Comparison of ENCODE assay signal across 8 cellular contexts in genomic region chr7:139109188-139109982, GRCh38. TPM values are rescaled to one million over a fixed set of nuclear protein-coding genes. Genes with fewer than 3 reads are reported as not detected.
DNase-seq lines count a peak whose midpoint lies in the region; ATAC-seq, FAIRE-seq and TF ChIP-seq lines count a peak whose summit lies in the region.

Gene ZC3HAV1, minus strand, starts transcription at chr7:139109720. Its CDS starts 389 bp downstream, at chr7:139109331.

- DNase-seq in COR-L47 (lab: John Stamatoyannopoulos, UW) (peak; percentile 69), HS-5 (ENCODE audit: low read depth) (peak; percentile 58), endothelial cell of umbilical vein (ENCODE audit: low read depth, low spot score) (peak; percentile 79), mucosa of descending colon (peak; percentile 91 to 94 (median 91))
- DNase-seq in activated CD8-positive, alpha-beta memory T cell treated with anti-CD3 and anti-CD28 coated beads, Interleukin-2, amount 50 U/mL, for 48 hours: peak; percentile 91
- peak; percentile 65 to 81 for DNase-seq in stimulated activated CD8-positive, alpha-beta memory T cell treated with anti-CD3 and anti-CD28 coated beads, Interleukin-4, amount 100 ng/mL, for 1 hour (ENCODE audit: low read depth in 2 of 2, low spot score in 1 of 2)

- no peaks in the 10 kb centered on the region for H3K9me1 ChIP-seq in endothelial cell of umbilical vein (replicated peaks; ENCODE audit: control insufficient read depth, extremely low read depth, insufficient read depth, low read length)

- peak within 1 kb of the TSS; percentile 83 for H3K4me2 ChIP-seq in OCI-LY3 (ENCODE audit: low read length)
- H3K4me2 ChIP-seq in endothelial cell of umbilical vein (ENCODE audit: insufficient read depth, low read length): peak within 1 kb of the TSS; percentile 88

- peak within 1 kb of the TSS; percentile 99 for H3K4me3 ChIP-seq in OCI-LY3 (ENCODE audit: low read length)
- peak within 1 kb of the TSS; percentile 69 to 87 (median 71) for H3K4me3 ChIP-seq in endothelial cell of umbilical vein (replicated peaks in 1 of 3; ENCODE audit: insufficient read depth in 1 of 3, low read depth in 1 of 3, low read length in 3 of 3)
- peak within 1 kb of the TSS; percentile 97 for H3K4me3 ChIP-seq in mucosa of descending colon

- peak; percentile 63 for FAIRE-seq in endothelial cell of umbilical vein (lab: Jason Lieb, UNC)

- H3K9ac ChIP-seq in OCI-LY3 (ENCODE audit: low read length) (peak within 1 kb of the TSS; percentile 98), endothelial cell of umbilical vein (replicated peaks; ENCODE audit: extremely low read depth, insufficient read depth, low read length) (peak within 1 kb of the TSS; percentile 80)

- intact Hi-C loops in endothelial cell of umbilical vein (cut with micrococcal nuclease): loop anchor here (1.0 to 5.0 kb wide), 7 partner anchors 9 to 248 kb away; partner anchors contain the start of genes LUC7L2 and UBN2
- intact Hi-C loops in mucosa of descending colon (cut with DNase I, micrococcal nuclease): no loop called here

- H2AFZ ChIP-seq in OCI-LY3 (ENCODE audit: low read depth, low read length) (peak within 1 kb of the TSS; percentile 5; the same call in 1 of the 2 replicates), endothelial cell of umbilical vein (ENCODE audit: low read depth, low read length) (peak within 1 kb of the TSS; percentile 86)

- peak; percentile 92 for TF ChIP-seq POLR2A in endothelial cell of umbilical vein (IDR thresholded peaks at IDR 0.05; ENCODE audit: low read depth, low read length)

- no peaks in the 10 kb centered on the region for H3K27me3 ChIP-seq in OCI-LY3 (ENCODE audit: low read depth, low read length)
- H3K27me3 ChIP-seq in endothelial cell of umbilical vein (ENCODE audit: control insufficient read depth in 2 of 2, insufficient read depth in 2 of 2, low read length in 2 of 2): no peaks in the 10 kb centered on the region

- POLR2A ChIA-PET in endothelial cell of umbilical vein (lab: Charles Lee): interaction anchor here (0.6 kb wide), 1 partner anchor 12 kb away, joined by 5 read pairs; no protein-coding TSS in a partner anchor

- dilution Hi-C loops in endothelial cell of umbilical vein (cut with MboI; ENCODE audit: extremely low pct_ligation_motif_present, low sequenced_read_pairs): no loop called here

- peaks cover 21% of the 10 kb centered on the region for H3K4me1 ChIP-seq in OCI-LY3 (ENCODE audit: low read length)
- peaks cover 13% of the 10 kb centered on the region for H3K4me1 ChIP-seq in endothelial cell of umbilical vein (ENCODE audit: control insufficient read depth, extremely low read depth, insufficient read depth, low read length)
- H3K4me1 ChIP-seq in mucosa of descending colon (ENCODE audit: low read depth): peaks cover 9% of the 10 kb centered on the region

- H3K36me3 ChIP-seq in OCI-LY3 (replicated peaks; ENCODE audit: low read depth, low read length) (peaks cover 18% of the 10 kb centered on the region), endothelial cell of umbilical vein (ENCODE audit: control insufficient read depth in 2 of 2, extremely low read depth in 1 of 2, insufficient read depth in 2 of 2, low read length in 2 of 2) (no peaks in the 10 kb centered on the region), mucosa of descending colon (ENCODE audit: low read depth) (no peaks in the 10 kb centered on the region)

- H3K27ac ChIP-seq in OCI-LY3 (ENCODE audit: low read length) (peak within 1 kb of the TSS; percentile 92), endothelial cell of umbilical vein (ENCODE audit: insufficient read depth, low read depth, low read length) (peak within 1 kb of the TSS; percentile 64)

- CTCF ChIA-PET in endothelial cell of umbilical vein (lab: Charles Lee): no interaction called here

- peaks cover 15% of the 10 kb centered on the region; the same call in 1 of the 2 replicates for H4K20me1 ChIP-seq in OCI-LY3 (ENCODE audit: insufficient read depth, low read length)
- H4K20me1 ChIP-seq in endothelial cell of umbilical vein (replicated peaks; ENCODE audit: control insufficient read depth, extremely low read depth, insufficient read depth, low read length): no peaks in the 10 kb centered on the region

- H3K79me2 ChIP-seq in OCI-LY3 (ENCODE audit: low read length) (peaks cover 71% of the 10 kb centered on the region), endothelial cell of umbilical vein (ENCODE audit: control insufficient read depth, insufficient read depth, low read length) (peaks cover 38% of the 10 kb centered on the region)

- no peak for TF ChIP-seq CTCF in OCI-LY3 (IDR thresholded peaks at IDR 0.05; ENCODE audit: low read depth, low read length)
- TF ChIP-seq CTCF in endothelial cell of umbilical vein (IDR thresholded peaks at IDR 0.05; ENCODE audit: extremely low read depth in 1 of 2, insufficient read depth in 1 of 2, low read depth in 1 of 2, low read length in 2 of 2): no peak
- no peak for TF ChIP-seq CTCF in mucosa of descending colon (IDR thresholded peaks at IDR 0.05)

- H3K9me3 ChIP-seq in OCI-LY3 (ENCODE audit: insufficient read depth, low read length) (no peaks in the 10 kb centered on the region), endothelial cell of umbilical vein (replicated peaks; ENCODE audit: control insufficient read depth, insufficient read depth, low read length) (no peaks in the 10 kb centered on the region), mucosa of descending colon (no peaks in the 10 kb centered on the region)

- BruUV-seq in endothelial cell of umbilical vein (replicated peaks; lab: Mats Ljungman, UMichigan): TSS peak; percentile 88

- ATAC-seq in GM19468 (IDR thresholded peaks at IDR 0.05; ENCODE audit: extremely low read depth, unreplicated experiment): peak; percentile 70
- ATAC-seq in mucosa of descending colon: peak; percentile 92

TF ChIP-seq in endothelial cell of umbilical vein, 7 proteins besides CTCF, POLR2A, EP300 and RAD21:
- TF ChIP-seq MAX (IDR thresholded peaks at IDR 0.05; ENCODE audit: insufficient read depth, insufficient read length) (peak; percentile 2), FOS (IDR thresholded peaks at IDR 0.05; ENCODE audit: borderline replicate concordance, insufficient read depth, low read length) (no peak), MYC (IDR thresholded peaks at IDR 0.05; ENCODE audit: low read depth, low read length) (no peak), JUN (IDR thresholded peaks at IDR 0.05; ENCODE audit: borderline replicate concordance, insufficient read depth, insufficient read length, low read depth) (no peak), POLR2AphosphoS5 (IDR thresholded peaks at IDR 0.05; ENCODE audit: insufficient read depth, low read depth, low read length) (peak; percentile 71)

RNA-seq across cellular contexts. Expression of gene ZC3HAV1, which starts in this region (rescaled TPM):
- total RNA-seq in endothelial cell of umbilical vein: 36.8 and 37.7 TPM in 2 replicates
- 15.6 and 17.1 TPM in 2 replicates for polyA plus RNA-seq in endothelial cell of umbilical vein
- 16.8 and 17.6 TPM in 2 replicates for polyA plus RNA-seq in endothelial cell of umbilical vein (2011; cell fraction: cytosol; rRNA removed)
- 11.9 and 13.2 TPM in 2 replicates for polyA plus RNA-seq in endothelial cell of umbilical vein (2011; cell fraction: nucleus; rRNA removed)
- polyA plus RNA-seq in endothelial cell of umbilical vein (2012): 17.3 and 20.4 TPM in 2 replicates
- polyA minus RNA-seq in endothelial cell of umbilical vein: 40.7 and 44.3 TPM in 2 replicates
- 24.1 TPM for polyA minus RNA-seq in endothelial cell of umbilical vein (2011; cell fraction: cytosol; rRNA and poly(A)+ RNA removed)
- 20.3 and 20.7 TPM in 2 replicates for polyA minus RNA-seq in endothelial cell of umbilical vein (2011; cell fraction: nucleus; rRNA and poly(A)+ RNA removed)
- 10 to 100 TPM; 36.5 to 38.9 (median 38.4) TPM for total RNA-seq in mucosa of descending colon

Comparison
In these comparisons a context has a peak if more than half of its experiments do, and no peak if none do; other contexts are left out.
1. Peak in every context shown above with its lines: DNase-seq, ATAC-seq, H3K4me3 ChIP-seq and H3K27ac ChIP-seq.